Comparison of ENCODE assay signal across 15 cellular contexts in genomic region chr12:92612611-92613010, GRCh38.
"Had no signal": no experiment of that assay in that cellular context is flagged by ENCODE, and none has a peak within 500 bp of the region (broad histone marks: within the 10 kb centered on the region; RNA-seq: fewer than 3 reads in every experiment).

No MANE protein-coding gene starts in this region.

- H3K9me3 ChIP-seq: adrenal gland, transverse colon had no signal

- FAIRE-seq: colon, endothelial cell of umbilical vein had no signal

- DNase-seq: activated CD4-positive, alpha-beta T cell treated with anti-CD3 and anti-CD28 coated beads, Interleukin-2, amount 50 U/mL, for 4 hours; activated CD4-positive, CD25-positive, alpha-beta regulatory T cell; activated T-cell treated with anti-CD3 and anti-CD28 coated beads, Interleukin-2, amount 50 U/mL, for 24 hours; adrenal gland; effector CD4-positive, alpha-beta T cell; foreskin melanocyte; head of caudate nucleus; nucleus accumbens; stimulated activated CD4-positive, alpha-beta T cell treated with anti-CD3 and anti-CD28 coated beads, Interleukin-2, amount 100 ng/mL, for 48 hours; stimulated activated naive CD4-positive, alpha-beta T cell treated with Interleukin-2 at 50 U/mL for 16 hours; transverse colon had no signal

- H3K27me3 ChIP-seq: adrenal gland, transverse colon had no signal

- H3K36me3 Mint-ChIP-seq: natural killer cell treated with Interleukin-12 subunit alpha and Interleukin-12 subunit beta and Interleukin-15 and Interleukin-18, amount 100 ng/mL, for 72 hours had no signal

- H3K4me3 ChIP-seq: adrenal gland, transverse colon had no signal

- H3K9me3 Mint-ChIP-seq: activated T-cell treated with anti-CD3 and anti-CD28 coated beads, Interleukin-2, amount 50 U/mL, for 24 hours; T-helper 2 cell treated with Interferon-gamma antibody and Interleukin-4, amounts not matched to agents 5 μg/mL and 100 μg/mL, for 36 hours had no signal

- H3K36me3 ChIP-seq: adrenal gland, transverse colon had no signal

- H3K27ac Mint-ChIP-seq: activated T-cell treated with anti-CD3 and anti-CD28 coated beads, Interleukin-2, amount 50 U/mL, for 24 hours; natural killer cell treated with Interleukin-12 subunit alpha and Interleukin-12 subunit beta and Interleukin-15 and Interleukin-18, amount 100 ng/mL, for 72 hours; T-helper 2 cell treated with Interferon-gamma antibody and Interleukin-4, amounts not matched to agents 5 μg/mL and 100 μg/mL, for 36 hours had no signal

- H3K4me1 ChIP-seq: adrenal gland had no signal

- H3K27me3 Mint-ChIP-seq: activated T-cell treated with anti-CD3 and anti-CD28 coated beads, Interleukin-2, amount 50 U/mL, for 24 hours; natural killer cell treated with Interleukin-12 subunit alpha and Interleukin-12 subunit beta and Interleukin-15 and Interleukin-18, amount 100 ng/mL, for 72 hours had no signal

- H3K4me3 Mint-ChIP-seq: activated T-cell treated with anti-CD3 and anti-CD28 coated beads, Interleukin-2, amount 50 U/mL, for 24 hours; natural killer cell treated with Interleukin-12 subunit alpha and Interleukin-12 subunit beta and Interleukin-15 and Interleukin-18, amount 100 ng/mL, for 72 hours; T-helper 2 cell treated with Interferon-gamma antibody and Interleukin-4, amounts not matched to agents 5 μg/mL and 100 μg/mL, for 36 hours had no signal

- H3K27ac ChIP-seq: adrenal gland, transverse colon had no signal
